10 cellular contexts compared by ENCODE assay signal in genomic region chrY:13478126-13478750, GRCh38. TPM values are rescaled to one million over a fixed set of nuclear protein-coding genes. Genes with fewer than 3 reads are reported as not detected.
DNase-seq lines count a peak whose midpoint lies in the region; FAIRE-seq and TF ChIP-seq lines count a peak whose summit lies in the region.
"Had no signal": no experiment of that assay in that cellular context is flagged by ENCODE, and none has a peak within 500 bp of the region (broad histone marks: within the 10 kb centered on the region; RNA-seq: fewer than 3 reads in every experiment).

No MANE protein-coding gene starts in this region.

- DNase-seq in LoVo (ENCODE audit: low spot score), result peak; percentile 57
- peak; percentile 36 for DNase-seq in activated T-helper 2 cell treated with anti-CD3 and anti-CD28 coated beads, Interferon-gamma antibody, Interleukin-2, Interleukin-4, amounts not matched to agents 10 μg/mL and 5 μg/mL and 100 μg/mL, durations not matched to agents 14 hours and 24 hours and 36 hours (ENCODE audit: low spot score)
- no peak for DNase-seq in kidney
- DNase-seq in thyroid gland, result peak; percentile 30 to 46
- DNase-seq in immature natural killer cell, result no peak
- no peak for DNase-seq in HuH-7 (ENCODE audit: low spot score)
- DNase-seq in DMS53 (lab: John Stamatoyannopoulos, UW), result no peak
- DNase-seq: stimulated activated naive B cell treated with anti-CD40 and anti-IgM and Interleukin-4, amounts not matched to agents 10 μg/mL and 1 μg/mL and 100 μg/mL, for 72 hours had no signal

- H3K27me3 Mint-ChIP-seq in activated T-helper 2 cell treated with anti-CD3 and anti-CD28 coated beads, Interferon-gamma antibody, Interleukin-2, Interleukin-4, amounts not matched to agents 10 μg/mL and 5 μg/mL and 100 μg/mL, durations not matched to agents 14 hours and 24 hours and 36 hours (ENCODE audit: low read depth), result no peaks in the 10 kb centered on the region
- peaks cover 0 to 14% (median 0%) of the 10 kb centered on the region in 3 donors for H3K27me3 Mint-ChIP-seq in immature natural killer cell (ENCODE audit: low read depth in 3 of 3)
- H3K27me3 Mint-ChIP-seq: stimulated activated naive B cell treated with anti-CD40 and anti-IgM and Interleukin-4, amounts not matched to agents 10 μg/mL and 1 μg/mL and 100 μg/mL, for 72 hours had no signal

- peaks cover 2 to 3% of the 10 kb centered on the region in 2 donors for H3K4me1 ChIP-seq in kidney (ENCODE audit: control insufficient read depth in 1 of 2, insufficient read depth in 1 of 2, low read depth in 1 of 2, low read length in 2 of 2)
- H3K4me1 ChIP-seq in thyroid gland, result no peaks in the 10 kb centered on the region

- intact Hi-C loops in activated T-helper 2 cell treated with anti-CD3 and anti-CD28 coated beads, Interferon-gamma antibody, Interleukin-2, Interleukin-4, amounts not matched to agents 10 μg/mL and 5 μg/mL and 100 μg/mL, durations not matched to agents 14 hours and 24 hours and 36 hours (cut with micrococcal nuclease), result loop anchor here (5.0 kb wide), 3 partner anchors 41 to 571 kb away; partner anchors contain the start of gene TMSB4Y
- intact Hi-C loops in kidney (cut with DNase I), result no loop called here
- intact Hi-C loops in thyroid gland (cut with DNase I), result no loop called here

- H3K27ac ChIP-seq in kidney (ENCODE audit: low read depth in 2 of 2, low read length in 2 of 2) (peak overlapping the region; percentile 96 to 97), thyroid gland (peak overlapping the region in 1 of 3 donors; percentile 96)

- 2% methylated on average over 14 of the region's 14 CpGs for WGBS in thyroid gland, 2 donors

- peak overlapping the region; percentile 96 for H3K27ac Mint-ChIP-seq in activated T-helper 2 cell treated with anti-CD3 and anti-CD28 coated beads, Interferon-gamma antibody, Interleukin-2, Interleukin-4, amounts not matched to agents 10 μg/mL and 5 μg/mL and 100 μg/mL, durations not matched to agents 14 hours and 24 hours and 36 hours
- peak overlapping the region in 1 of 6 donors; percentile 94 for H3K27ac Mint-ChIP-seq in immature natural killer cell
- H3K27ac Mint-ChIP-seq: stimulated activated naive B cell treated with anti-CD40 and anti-IgM and Interleukin-4, amounts not matched to agents 10 μg/mL and 1 μg/mL and 100 μg/mL, for 72 hours had no signal

- H3K9me3 ChIP-seq in kidney (ENCODE audit: control insufficient read depth in 1 of 2, low read length in 2 of 2), result no peaks in the 10 kb centered on the region
- H3K9me3 ChIP-seq in thyroid gland, result no peaks in the 10 kb centered on the region

- no peak for TF ChIP-seq POLR2A in thyroid gland (IDR thresholded peaks at IDR 0.05)

- peak overlapping the region; percentile 90 for H3K4me3 Mint-ChIP-seq in activated T-helper 2 cell treated with anti-CD3 and anti-CD28 coated beads, Interferon-gamma antibody, Interleukin-2, Interleukin-4, amounts not matched to agents 10 μg/mL and 5 μg/mL and 100 μg/mL, durations not matched to agents 14 hours and 24 hours and 36 hours (ENCODE audit: low read depth)
- H3K4me3 Mint-ChIP-seq in immature natural killer cell, result peak overlapping the region in 1 of 5 donors; percentile 97

- H3K4me1 Mint-ChIP-seq in activated T-helper 2 cell treated with anti-CD3 and anti-CD28 coated beads, Interferon-gamma antibody, Interleukin-2, Interleukin-4, amounts not matched to agents 10 μg/mL and 5 μg/mL and 100 μg/mL, durations not matched to agents 14 hours and 24 hours and 36 hours (ENCODE audit: low read depth), result peaks cover 24% of the 10 kb centered on the region
- no peaks in the 10 kb centered on the region for H3K4me1 Mint-ChIP-seq in immature natural killer cell

- no peaks in the 10 kb centered on the region for H3K9me3 Mint-ChIP-seq in activated T-helper 2 cell treated with anti-CD3 and anti-CD28 coated beads, Interferon-gamma antibody, Interleukin-2, Interleukin-4, amounts not matched to agents 10 μg/mL and 5 μg/mL and 100 μg/mL, durations not matched to agents 14 hours and 24 hours and 36 hours
- no peaks in the 10 kb centered on the region for H3K9me3 Mint-ChIP-seq in immature natural killer cell
- H3K9me3 Mint-ChIP-seq: stimulated activated naive B cell treated with anti-CD40 and anti-IgM and Interleukin-4, amounts not matched to agents 10 μg/mL and 1 μg/mL and 100 μg/mL, for 72 hours had no signal

- FAIRE-seq in G401.6 (lab: Jason Lieb, UNC) (peak; percentile 96), kidney (lab: Jason Lieb, UNC) (no peak)

- H3K4me3 ChIP-seq in kidney (ENCODE audit: low read length in 2 of 2), result peak overlapping the region; percentile 97 to 99
- H3K4me3 ChIP-seq in thyroid gland (replicated peaks in 1 of 3), result peak overlapping the region in 1 of 3 donors; percentile 91

- no peaks in the 10 kb centered on the region for H3K27me3 ChIP-seq in thyroid gland

- no peaks in the 10 kb centered on the region for H3K36me3 ChIP-seq in kidney (ENCODE audit: control insufficient read depth in 1 of 2, insufficient read depth in 2 of 2, low read length in 2 of 2)
- no peaks in the 10 kb centered on the region for H3K36me3 ChIP-seq in thyroid gland

- no peak for TF ChIP-seq CTCF in kidney (IDR thresholded peaks at IDR 0.05; ENCODE audit: borderline replicate concordance, extremely low read depth, insufficient read depth)
- no peak for TF ChIP-seq CTCF in thyroid gland (IDR thresholded peaks at IDR 0.05)

- H3K36me3 Mint-ChIP-seq in activated T-helper 2 cell treated with anti-CD3 and anti-CD28 coated beads, Interferon-gamma antibody, Interleukin-2, Interleukin-4, amounts not matched to agents 10 μg/mL and 5 μg/mL and 100 μg/mL, durations not matched to agents 14 hours and 24 hours and 36 hours (ENCODE audit: low read depth), result peaks cover 30% of the 10 kb centered on the region
- H3K36me3 Mint-ChIP-seq in immature natural killer cell, result no peaks in the 10 kb centered on the region

- peak overlapping the region; percentile 91 to 96 for H3K9ac ChIP-seq in kidney (ENCODE audit: low read length in 2 of 2)

RNA-seq across cellular contexts. Expression of gene UTY, which starts 1.6 kb away (rescaled TPM):
- 23.1 and 26.4 TPM in 2 replicates for total RNA-seq in activated T-helper 2 cell treated with anti-CD3 and anti-CD28 coated beads, Interferon-gamma antibody, Interleukin-2, Interleukin-4, amounts not matched to agents 10 μg/mL and 5 μg/mL and 100 μg/mL, durations not matched to agents 14 hours and 24 hours and 36 hours
- total RNA-seq in kidney, result not detected
- 3.4 TPM for polyA plus RNA-seq in kidney (ENCODE audit: insufficient read depth, low read depth, low replicate concordance)
- total RNA-seq in thyroid gland, result 100 to 1,000 TPM in 1 of 4 donors, 10 to 100 TPM in 1, under 1 TPM in 1, not detected in 1; 0.27 to 113 (median 57.1) TPM
- polyA plus RNA-seq in immature natural killer cell, result not detected
- total RNA-seq: dermis microvascular lymphatic vessel endothelial cell had no signal

Comparison
In these comparisons a context has a peak if more than half of its experiments do, and no peak if none do; other contexts are left out.
1. DNase-seq: peak in LoVo (single experiment), activated T-helper 2 cell treated with anti-CD3 and anti-CD28 coated beads, Interferon-gamma antibody, Interleukin-2, Interleukin-4, amounts not matched to agents 10 μg/mL and 5 μg/mL and 100 μg/mL, durations not matched to agents 14 hours and 24 hours and 36 hours (single experiment) and thyroid gland (2 of 2); none in kidney (single experiment), immature natural killer cell (0 of 3), HuH-7 (single experiment) and DMS53 (single experiment).